ENCODE assay signal across 29 cellular contexts in the genomic region with DNA sequence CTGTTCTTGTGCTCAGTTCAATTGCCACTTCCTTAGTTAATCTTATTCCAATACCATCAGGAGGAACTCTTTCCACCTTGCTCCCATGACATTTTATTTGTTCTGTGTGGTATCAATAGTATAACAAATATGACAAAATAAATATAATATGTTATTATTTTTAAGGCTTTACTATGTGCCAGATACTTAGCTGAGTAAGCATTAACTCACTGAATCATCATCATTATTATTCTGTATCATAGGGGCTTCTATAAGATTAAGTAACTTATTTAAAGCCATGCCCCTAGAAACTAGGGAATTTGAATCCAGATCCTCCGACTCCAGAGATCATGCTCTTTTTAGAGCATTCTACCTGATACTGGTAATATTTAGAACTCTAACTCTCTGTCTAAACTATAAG.
"Had no signal": no experiment of that assay in that cellular context is flagged by ENCODE, and none has a peak within 500 bp of the region (broad histone marks: within the 10 kb centered on the region; RNA-seq: fewer than 3 reads in every experiment).

No MANE protein-coding gene starts in this region.

- H3K36me3 Mint-ChIP-seq: naive B cell; natural killer cell; stimulated activated effector memory CD8-positive, alpha-beta T cell treated with anti-CD3 and anti-CD28 coated beads, Interleukin-12 subunit alpha, Interleukin-12 subunit beta, amount 100 ng/mL, for 72 hours; stimulated activated naive B cell treated with anti-CD40 and anti-IgM and Interleukin-4, amounts not matched to agents 10 μg/mL and 1 μg/mL and 100 μg/mL, for 72 hours had no signal

- H2AFZ ChIP-seq: parathyroid adenoma had no signal

- H3K9me3 Mint-ChIP-seq: naive B cell; natural killer cell; nephron; neural crest cell; stimulated activated effector memory CD8-positive, alpha-beta T cell treated with anti-CD3 and anti-CD28 coated beads, Interleukin-12 subunit alpha, Interleukin-12 subunit beta, amount 100 ng/mL, for 72 hours; stimulated activated naive B cell treated with anti-CD40 and anti-IgM and Interleukin-4, amounts not matched to agents 10 μg/mL and 1 μg/mL and 100 μg/mL, for 72 hours; stimulated activated naive CD8-positive, alpha-beta T cell treated with anti-CD3 and anti-CD28 coated beads, Interleukin-15, Interleukin-2, amounts not matched to agents 100 ng/mL and 50 ng/mL, for 24 hours had no signal

- H3K4me1 Mint-ChIP-seq: naive B cell; natural killer cell; neural crest cell; stimulated activated effector memory CD8-positive, alpha-beta T cell treated with anti-CD3 and anti-CD28 coated beads, Interleukin-12 subunit alpha, Interleukin-12 subunit beta, amount 100 ng/mL, for 72 hours; stimulated activated naive B cell treated with anti-CD40 and anti-IgM and Interleukin-4, amounts not matched to agents 10 μg/mL and 1 μg/mL and 100 μg/mL, for 72 hours had no signal

- H3K9ac ChIP-seq: parathyroid adenoma had no signal

- H3K9me3 ChIP-seq: neutrophil, ovary, psoas muscle, stomach, thoracic aorta, thyroid gland, tibial nerve, upper lobe of left lung, uterus had no signal

- H3K27ac Mint-ChIP-seq: naive B cell; natural killer cell; nephron; progenitor cell of endocrine pancreas; stimulated activated effector memory CD8-positive, alpha-beta T cell treated with anti-CD3 and anti-CD28 coated beads, Interleukin-12 subunit alpha, Interleukin-12 subunit beta, amount 100 ng/mL, for 72 hours; stimulated activated naive B cell treated with anti-CD40 and anti-IgM and Interleukin-4, amounts not matched to agents 10 μg/mL and 1 μg/mL and 100 μg/mL, for 72 hours; stimulated activated naive CD8-positive, alpha-beta T cell treated with anti-CD3 and anti-CD28 coated beads, Interleukin-15, Interleukin-2, amounts not matched to agents 100 ng/mL and 50 ng/mL, for 24 hours had no signal

- H3K4me3 ChIP-seq: ovary, psoas muscle, stomach, thoracic aorta, thyroid gland, tibial nerve, upper lobe of left lung, uterus had no signal

- H3K36me3 ChIP-seq: neutrophil, ovary, stomach, thoracic aorta, thyroid gland, tibial nerve, upper lobe of left lung, uterus had no signal

- H3K79me2 ChIP-seq: parathyroid adenoma had no signal

- H3K27ac ChIP-seq: neutrophil, ovary, parathyroid adenoma, psoas muscle, stomach, thoracic aorta, thyroid gland, tibial nerve, upper lobe of left lung, uterus had no signal

- H3K4me3 Mint-ChIP-seq: naive B cell; natural killer cell; nephron; neural crest cell; stimulated activated effector memory CD8-positive, alpha-beta T cell treated with anti-CD3 and anti-CD28 coated beads, Interleukin-12 subunit alpha, Interleukin-12 subunit beta, amount 100 ng/mL, for 72 hours; stimulated activated naive B cell treated with anti-CD40 and anti-IgM and Interleukin-4, amounts not matched to agents 10 μg/mL and 1 μg/mL and 100 μg/mL, for 72 hours; stimulated activated naive CD8-positive, alpha-beta T cell treated with anti-CD3 and anti-CD28 coated beads, Interleukin-15, Interleukin-2, amounts not matched to agents 100 ng/mL and 50 ng/mL, for 24 hours had no signal

- H3K27me3 ChIP-seq: neutrophil, ovary, thyroid gland, tibial nerve, upper lobe of left lung, uterus had no signal

- DNase-seq: naive B cell; natural killer cell; nucleus accumbens; ovary; posterior cingulate gyrus; psoas muscle; right cardiac atrium; small intestine; stimulated activated CD4-positive, alpha-beta T cell treated with anti-CD3 and anti-CD28 coated beads, Interleukin-15, amount 100 ng/mL, for 24 hours; stimulated activated CD4-positive, alpha-beta T cell treated with anti-CD3 and anti-CD28 coated beads, Interleukin-2, amount 100 ng/mL, for 24 hours; stimulated activated CD4-positive, alpha-beta T cell treated with anti-CD3 and anti-CD28 coated beads, Interleukin-2, amount 100 ng/mL, for 48 hours; stimulated activated CD4-positive, alpha-beta T cell treated with anti-CD3 and anti-CD28 coated beads, Interleukin-4, amount 100 ng/mL, for 24 hours; stimulated activated naive B cell treated with anti-CD40 and anti-IgM and Interleukin-4, amounts not matched to agents 10 μg/mL and 1 μg/mL and 100 μg/mL, for 72 hours; stimulated activated naive CD4-positive, alpha-beta T cell treated with Interleukin-2 at 50 U/mL for 16 hours; stomach; thyroid gland; trophoblast cell; uterus had no signal

- FAIRE-seq: small intestine had no signal

- H3K4me1 ChIP-seq: parathyroid adenoma, psoas muscle, stomach, thyroid gland, tibial nerve, upper lobe of left lung, uterus had no signal

- ATAC-seq: natural killer cell; psoas muscle; right cardiac atrium; sciatic nerve; stimulated activated effector memory CD8-positive, alpha-beta T cell treated with anti-CD3 and anti-CD28 coated beads, Interleukin-12 subunit alpha, Interleukin-12 subunit beta, amount 100 ng/mL, for 72 hours; stimulated activated naive B cell treated with anti-CD40 and anti-IgM and Interleukin-4, amounts not matched to agents 10 μg/mL and 1 μg/mL and 100 μg/mL, for 72 hours had no signal
